1 cellular context compared by ENCODE assay signal in genomic region chr4:110009526-110009925, GRCh38.
TF ChIP-seq lines count a peak whose summit lies in the region.

No MANE protein-coding gene starts in this region.

TF ChIP-seq in liver, 16 proteins besides CTCF, POLR2A, EP300 and RAD21 (continued from another document):
- TF ChIP-seq, protein P1, sequence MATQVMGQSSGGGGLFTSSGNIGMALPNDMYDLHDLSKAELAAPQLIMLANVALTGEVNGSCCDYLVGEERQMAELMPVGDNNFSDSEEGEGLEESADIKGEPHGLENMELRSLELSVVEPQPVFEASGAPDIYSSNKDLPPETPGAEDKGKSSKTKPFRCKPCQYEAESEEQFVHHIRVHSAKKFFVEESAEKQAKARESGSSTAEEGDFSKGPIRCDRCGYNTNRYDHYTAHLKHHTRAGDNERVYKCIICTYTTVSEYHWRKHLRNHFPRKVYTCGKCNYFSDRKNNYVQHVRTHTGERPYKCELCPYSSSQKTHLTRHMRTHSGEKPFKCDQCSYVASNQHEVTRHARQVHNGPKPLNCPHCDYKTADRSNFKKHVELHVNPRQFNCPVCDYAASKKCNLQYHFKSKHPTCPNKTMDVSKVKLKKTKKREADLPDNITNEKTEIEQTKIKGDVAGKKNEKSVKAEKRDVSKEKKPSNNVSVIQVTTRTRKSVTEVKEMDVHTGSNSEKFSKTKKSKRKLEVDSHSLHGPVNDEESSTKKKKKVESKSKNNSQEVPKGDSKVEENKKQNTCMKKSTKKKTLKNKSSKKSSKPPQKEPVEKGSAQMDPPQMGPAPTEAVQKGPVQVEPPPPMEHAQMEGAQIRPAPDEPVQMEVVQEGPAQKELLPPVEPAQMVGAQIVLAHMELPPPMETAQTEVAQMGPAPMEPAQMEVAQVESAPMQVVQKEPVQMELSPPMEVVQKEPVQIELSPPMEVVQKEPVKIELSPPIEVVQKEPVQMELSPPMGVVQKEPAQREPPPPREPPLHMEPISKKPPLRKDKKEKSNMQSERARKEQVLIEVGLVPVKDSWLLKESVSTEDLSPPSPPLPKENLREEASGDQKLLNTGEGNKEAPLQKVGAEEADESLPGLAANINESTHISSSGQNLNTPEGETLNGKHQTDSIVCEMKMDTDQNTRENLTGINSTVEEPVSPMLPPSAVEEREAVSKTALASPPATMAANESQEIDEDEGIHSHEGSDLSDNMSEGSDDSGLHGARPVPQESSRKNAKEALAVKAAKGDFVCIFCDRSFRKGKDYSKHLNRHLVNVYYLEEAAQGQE (IDR thresholded peaks at IDR 0.05) = no peak
- no peak for TF ChIP-seq FOXA2 (IDR thresholded peaks at IDR 0.05)
- no peak for TF ChIP-seq NR2F2 (IDR thresholded peaks at IDR 0.05)
- no peak for TF ChIP-seq SP1 (IDR thresholded peaks at IDR 0.05)
- no peak for TF ChIP-seq TAF1 (conservative IDR thresholded peaks at IDR 0.05)
- TF ChIP-seq, protein P2, sequence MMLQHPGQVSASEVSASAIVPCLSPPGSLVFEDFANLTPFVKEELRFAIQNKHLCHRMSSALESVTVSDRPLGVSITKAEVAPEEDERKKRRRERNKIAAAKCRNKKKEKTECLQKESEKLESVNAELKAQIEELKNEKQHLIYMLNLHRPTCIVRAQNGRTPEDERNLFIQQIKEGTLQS (IDR thresholded peaks at IDR 0.05) = no peak
- peak in 1 of 2 donors; percentile 17 for TF ChIP-seq RXRA (IDR thresholded peaks at IDR 0.05)
- TF ChIP-seq GABPA (IDR thresholded peaks at IDR 0.05 in 1 of 2, conservative IDR thresholded peaks at IDR 0.05 in 1 of 2) = no peak
- TF ChIP-seq, protein P3, sequence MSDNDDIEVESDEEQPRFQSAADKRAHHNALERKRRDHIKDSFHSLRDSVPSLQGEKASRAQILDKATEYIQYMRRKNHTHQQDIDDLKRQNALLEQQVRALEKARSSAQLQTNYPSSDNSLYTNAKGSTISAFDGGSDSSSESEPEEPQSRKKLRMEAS (IDR thresholded peaks at IDR 0.05) = no peak
